In genomic region chr7:151599401-151600227, GRCh38 we compare ENCODE assay signal across 9 cellular contexts.
DNase-seq lines count a peak whose midpoint lies in the region; ATAC-seq lines count a peak whose summit lies in the region.
"Had no signal": no experiment of that assay in that cellular context is flagged by ENCODE, and none has a peak within 500 bp of the region (broad histone marks: within the 10 kb centered on the region; RNA-seq: fewer than 3 reads in every experiment).

No MANE protein-coding gene starts in this region.

- no peak for ATAC-seq in effector memory CD8-positive, alpha-beta T cell (replicated peaks)
- ATAC-seq in GM21423 (IDR thresholded peaks at IDR 0.05; ENCODE audit: unreplicated experiment), result no peak
- no peak for ATAC-seq in HG03196 (IDR thresholded peaks at IDR 0.05; ENCODE audit: unreplicated experiment)
- no peak for ATAC-seq in HG02610 (IDR thresholded peaks at IDR 0.05; ENCODE audit: unreplicated experiment)

- H3K4me3 Mint-ChIP-seq in effector memory CD8-positive, alpha-beta T cell, result no peak overlapping the region
- H3K4me3 Mint-ChIP-seq: brain had no signal

- H3K27me3 Mint-ChIP-seq in effector memory CD8-positive, alpha-beta T cell, result no peaks in the 10 kb centered on the region
- H3K27me3 Mint-ChIP-seq: brain had no signal

- peaks cover 7 to 19% of the 10 kb centered on the region in 2 donors for H3K4me1 Mint-ChIP-seq in effector memory CD8-positive, alpha-beta T cell (ENCODE audit: low read depth in 2 of 2)

- peak overlapping the region in 1 of 2 donors; percentile 20 for H3K27ac Mint-ChIP-seq in effector memory CD8-positive, alpha-beta T cell

- H3K36me3 Mint-ChIP-seq in effector memory CD8-positive, alpha-beta T cell (ENCODE audit: insufficient read depth), result peaks cover 21% of the 10 kb centered on the region

- peak; percentile 94 for DNase-seq in GM03348 (ENCODE audit: low spot score)
- peak; percentile 88 to 95 for DNase-seq in SW 1271 (lab: John Stamatoyannopoulos, UW)
- DNase-seq in glomerular endothelial cell (ENCODE audit: extremely low read depth, low read depth, low spot score), result peak; percentile 70
- peak; percentile 95 for DNase-seq in renal cortical epithelial cell (ENCODE audit: low read depth)
- DNase-seq in effector memory CD8-positive, alpha-beta T cell, result no peak

- H3K9me3 Mint-ChIP-seq in effector memory CD8-positive, alpha-beta T cell, result no peaks in the 10 kb centered on the region

Comparison
In these comparisons a context has a peak if more than half of its experiments do, and no peak if none do; other contexts are left out.
1. DNase-seq: peak in GM03348 (single experiment), SW 1271 (2 of 2), glomerular endothelial cell (single experiment) and renal cortical epithelial cell (single experiment); none in effector memory CD8-positive, alpha-beta T cell (0 of 3).